Comparison of ENCODE assay signal across 12 cellular contexts in the genomic region with DNA sequence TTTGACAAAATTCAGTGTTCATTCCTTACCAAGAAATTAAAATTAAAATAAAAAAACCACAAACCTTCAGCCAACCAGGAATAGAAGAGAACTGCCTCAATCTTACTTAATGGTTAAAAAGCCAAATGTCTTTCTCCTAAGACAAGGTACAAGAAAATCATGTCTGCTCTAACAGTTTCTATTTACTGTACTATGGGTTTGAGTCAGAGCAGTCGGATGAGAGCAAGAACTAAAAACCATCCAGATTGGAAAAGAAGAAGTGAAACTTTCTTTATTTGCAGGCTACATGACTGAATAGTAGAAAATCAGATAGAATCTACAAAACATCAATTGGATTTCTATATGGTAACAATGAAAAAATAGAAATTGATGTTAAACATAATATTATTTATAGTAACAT.
DNase-seq lines count a peak whose midpoint lies in the region; ATAC-seq and TF ChIP-seq lines count a peak whose summit lies in the region.
"Had no signal": no experiment of that assay in that cellular context is flagged by ENCODE, and none has a peak within 500 bp of the region (broad histone marks: within the 10 kb centered on the region; RNA-seq: fewer than 3 reads in every experiment).

No MANE protein-coding gene starts in this region.

- peaks cover 12 to 33% (median 12%) of the 10 kb centered on the region in 3 donors for H3K27me3 Mint-ChIP-seq in CD14-positive monocyte (ENCODE audit: low read depth in 3 of 3)
- peaks cover 6% of the 10 kb centered on the region for H3K27me3 Mint-ChIP-seq in CD4-positive, alpha-beta T cell

- CTCF ChIA-PET in CD4-positive, alpha-beta T cell (lab: Charles Lee): no interaction called here

- no peak overlapping the region for H3K27ac Mint-ChIP-seq in CD14-positive monocyte
- H3K27ac Mint-ChIP-seq in CD4-positive, alpha-beta T cell: no peak overlapping the region
- H3K27ac Mint-ChIP-seq: naive thymus-derived CD4-positive, alpha-beta T cell had no signal

- no peak overlapping the region for H3K4me3 Mint-ChIP-seq in CD14-positive monocyte
- H3K4me3 Mint-ChIP-seq in CD4-positive, alpha-beta T cell: no peak overlapping the region
- H3K4me3 Mint-ChIP-seq: naive thymus-derived CD4-positive, alpha-beta T cell had no signal

- H3K36me3 Mint-ChIP-seq in CD14-positive monocyte: no peaks in the 10 kb centered on the region
- H3K36me3 Mint-ChIP-seq in CD4-positive, alpha-beta T cell (ENCODE audit: low read depth): no peaks in the 10 kb centered on the region

- intact Hi-C loops in CD14-positive monocyte (cut with micrococcal nuclease): no loop called here
- intact Hi-C loops in CD4-positive, alpha-beta T cell (cut with DNase I, micrococcal nuclease): no loop called here
- intact Hi-C loops in spleen (cut with DNase I; ENCODE audit: low total_unique reads): no loop called here

- POLR2A ChIA-PET in CD4-positive, alpha-beta T cell (lab: Charles Lee): no interaction called here

- H3K36me3 ChIP-seq in spleen: no peaks in the 10 kb centered on the region

- H3K27ac ChIP-seq in CD4-positive, alpha-beta T cell (ENCODE audit: low read depth, low read length): no peak overlapping the region
- no peak overlapping the region for H3K27ac ChIP-seq in spleen

- no peak overlapping the region for H3K4me3 ChIP-seq in spleen

- no peak for TF ChIP-seq POLR2A in spleen (IDR thresholded peaks at IDR 0.05)

- no peaks in the 10 kb centered on the region for H3K9me3 ChIP-seq in CD4-positive, alpha-beta T cell (ENCODE audit: control insufficient read depth, low read length)
- H3K9me3 ChIP-seq in spleen: no peaks in the 10 kb centered on the region

- H3K9me3 Mint-ChIP-seq in CD14-positive monocyte: peaks cover 0 to 4% (median 0%) of the 10 kb centered on the region in 7 donors
- H3K9me3 Mint-ChIP-seq in CD4-positive, alpha-beta T cell: no peaks in the 10 kb centered on the region

- no peaks in the 10 kb centered on the region for H3K27me3 ChIP-seq in CD4-positive, alpha-beta T cell (ENCODE audit: control insufficient read depth, insufficient read depth, low read length)
- no peaks in the 10 kb centered on the region for H3K27me3 ChIP-seq in spleen (replicated peaks in 1 of 7)

- peaks cover 0 to 13% (median 1%) of the 10 kb centered on the region in 6 donors for H3K4me1 ChIP-seq in spleen

- peak; percentile 95 for ATAC-seq in GM18508 (IDR thresholded peaks at IDR 0.05; ENCODE audit: insufficient read depth, unreplicated experiment)
- ATAC-seq in GM21423 (IDR thresholded peaks at IDR 0.05; ENCODE audit: unreplicated experiment): peak; percentile 94
- ATAC-seq in HG03045 (IDR thresholded peaks at IDR 0.05; ENCODE audit: unreplicated experiment): peak; percentile 47
- no peak for ATAC-seq in CD4-positive, alpha-beta T cell (ENCODE audit: poor library complexity)
- ATAC-seq: naive thymus-derived CD4-positive, alpha-beta T cell had no signal

- WGBS in spleen, 5 donors: 41 to 63% (median 44%) methylated on average over 1 of the region's 1 CpG

- TF ChIP-seq CTCF in CD14-positive monocyte (IDR thresholded peaks at IDR 0.05): no peak
- no peak for TF ChIP-seq CTCF in CD4-positive, alpha-beta T cell (IDR thresholded peaks at IDR 0.05)
- TF ChIP-seq CTCF in spleen (IDR thresholded peaks at IDR 0.05 in 8 of 11, conservative IDR thresholded peaks at IDR 0.05 in 3 of 11): no peak

- DNase-seq in MV-4-11 (lab: John Stamatoyannopoulos, UW) (peak; percentile 69), CD14-positive monocyte (ENCODE audit: low spot score) (no peak), spleen (no peak), HUDEP-2 (lab: John Stamatoyannopoulos, UW; ENCODE audit: unreplicated experiment in 76 of 76) (no peak)
- DNase-seq in CD4-positive, alpha-beta T cell: no peak
- DNase-seq: islet precursor cell; naive thymus-derived CD4-positive, alpha-beta T cell; NCI-H1694; T-helper 9 cell had no signal

- H3K4me1 Mint-ChIP-seq in CD14-positive monocyte: peaks cover 2% of the 10 kb centered on the region
- no peaks in the 10 kb centered on the region for H3K4me1 Mint-ChIP-seq in CD4-positive, alpha-beta T cell (ENCODE audit: low read depth)
- H3K4me1 Mint-ChIP-seq: naive thymus-derived CD4-positive, alpha-beta T cell had no signal
